Comparison of ENCODE assay signal across 10 cellular contexts in the genomic region with DNA sequence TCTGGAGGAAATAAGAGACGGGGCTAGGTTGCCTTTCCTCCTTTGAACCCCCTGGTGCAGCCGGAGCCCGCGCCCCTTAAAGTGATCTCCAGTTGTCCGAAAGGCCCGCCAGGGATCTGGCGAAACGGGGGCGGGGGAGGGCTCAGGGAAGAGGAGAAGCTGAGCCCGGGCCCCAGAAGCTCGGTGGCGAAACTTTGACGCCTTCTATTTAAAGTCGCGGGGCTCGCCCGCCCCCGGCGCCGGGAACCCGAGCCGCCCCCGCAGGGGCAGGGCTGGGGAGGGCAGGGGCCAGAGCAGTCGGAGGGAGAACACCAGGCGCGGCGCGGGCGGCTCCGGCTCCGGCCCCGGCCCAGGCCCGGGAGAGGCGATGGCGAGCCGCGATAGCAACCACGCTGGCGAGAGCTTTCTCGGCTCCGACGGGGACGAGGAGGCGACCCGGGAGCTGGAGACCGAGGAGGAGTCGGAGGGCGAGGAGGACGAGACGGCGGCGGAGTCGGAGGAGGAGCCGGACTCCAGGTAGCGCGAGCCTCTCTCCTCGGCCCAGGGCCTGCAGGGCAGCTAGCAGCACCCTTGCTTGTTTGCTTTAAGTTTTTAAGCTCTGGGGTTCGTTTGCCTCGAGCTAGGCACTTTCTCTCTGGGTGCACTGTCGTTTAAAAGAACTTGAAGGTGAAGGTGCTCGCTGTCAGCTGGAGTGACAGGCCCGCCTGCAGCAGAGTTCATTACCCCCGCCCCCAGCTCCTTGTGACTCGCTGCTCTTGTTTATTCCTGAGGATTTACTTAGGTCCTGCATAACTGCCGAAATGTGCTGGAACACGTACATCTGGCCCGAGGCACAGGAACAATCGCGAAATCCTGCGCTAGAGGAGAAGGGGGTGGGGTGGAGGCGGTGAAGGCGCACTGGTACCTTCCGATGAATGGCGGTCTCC. TPM values are rescaled to one million over a fixed set of nuclear protein-coding genes. Genes with fewer than 3 reads are reported as not detected.
A peak's percentile ranks its signal among the peaks of the same experiment; 100 is the strongest.
DNase-seq lines count a peak whose midpoint lies in the region; ATAC-seq and TF ChIP-seq lines count a peak whose summit lies in the region.
"Had no signal": no experiment of that assay in that cellular context is flagged by ENCODE, and none has a peak within 500 bp of the region (broad histone marks: within the 10 kb centered on the region; RNA-seq: fewer than 3 reads in every experiment).

A gene (plus strand): TSS at position 296 of the 926 bp plus-strand sequence. CDS start 72 bp downstream, at position 368.

- TF ChIP-seq CTCF in fibroblast of villous mesenchyme (IDR thresholded peaks at IDR 0.05; ENCODE audit: insufficient read depth, low read depth, low read length) (no peak), vagina (IDR thresholded peaks at IDR 0.05) (no peak)

- H3K4me1 ChIP-seq in muscle layer of duodenum (ENCODE audit: control insufficient read depth in 1 of 2, insufficient read depth in 2 of 2, low read length in 2 of 2) (peaks cover 0 to 3% of the 10 kb centered on the region in 2 donors), vagina (peaks cover 11% of the 10 kb centered on the region)

- ATAC-seq in activated naive CD4-positive, alpha-beta T cell treated with anti-CD3 and anti-CD28 coated beads, Interleukin-2, amount 50 U/mL, for 72 hours = no peak

- H3K9me3 Mint-ChIP-seq in activated naive CD4-positive, alpha-beta T cell treated with anti-CD3 and anti-CD28 coated beads, Interleukin-2, amount 50 U/mL, for 72 hours = peaks cover 5 to 8% of the 10 kb centered on the region in 2 donors

- H3K27ac ChIP-seq in muscle layer of duodenum (ENCODE audit: low read length) (no peak within 1 kb of the TSS), vagina (peak within 1 kb of the TSS; percentile 85)
- H3K27ac ChIP-seq: BLaER1 treated with 17β-estradiol and CSF1 and Interleukin-3, amounts not matched to agents 10 nM and 100 nM had no signal

- TF ChIP-seq POLR2A in vagina (IDR thresholded peaks at IDR 0.05) = no peak

- H3K27ac Mint-ChIP-seq in activated naive CD4-positive, alpha-beta T cell treated with anti-CD3 and anti-CD28 coated beads, Interleukin-2, amount 50 U/mL, for 72 hours = peak within 1 kb of the TSS; percentile 25 to 69

- intact Hi-C loops in vagina (cut with DNase I) = no loop called here

- H3K36me3 Mint-ChIP-seq in activated naive CD4-positive, alpha-beta T cell treated with anti-CD3 and anti-CD28 coated beads, Interleukin-2, amount 50 U/mL, for 72 hours = peaks cover 19 to 26% of the 10 kb centered on the region in 2 donors

- DNase-seq in activated naive CD4-positive, alpha-beta T cell treated with anti-CD3 and anti-CD28 coated beads, Interleukin-2, amount 50 U/mL, for 72 hours (ENCODE audit: low spot score in 2 of 2) = no peak
- no peak for DNase-seq in activated naive CD4-positive, alpha-beta T cell (lab: John Stamatoyannopoulos, UW)
- DNase-seq in fibroblast of villous mesenchyme (ENCODE audit: low read depth) (peak; percentile 52), vagina (ENCODE audit: extremely low spot score in 2 of 2) (no peak), amniotic stem cell (lab: John Stamatoyannopoulos, UW) (no peak), SW 1271 (lab: John Stamatoyannopoulos, UW) (no peak), ACHN (no peak)
- DNase-seq: NCI-H2029 had no signal

- no peaks in the 10 kb centered on the region for H3K9me3 ChIP-seq in muscle layer of duodenum (ENCODE audit: control insufficient read depth in 1 of 2, low read length in 2 of 2)
- no peaks in the 10 kb centered on the region for H3K9me3 ChIP-seq in vagina

- peak within 1 kb of the TSS; percentile 57 for H3K4me3 ChIP-seq in fibroblast of villous mesenchyme (ENCODE audit: low read depth, low read length)
- peak within 1 kb of the TSS; percentile 56 to 74 for H3K4me3 ChIP-seq in muscle layer of duodenum (ENCODE audit: low read depth in 1 of 2, low read length in 2 of 2)
- peak within 1 kb of the TSS; percentile 47 to 53 for H3K4me3 ChIP-seq in vagina
- H3K4me3 ChIP-seq: BLaER1 treated with 17β-estradiol and CSF1 and Interleukin-3, amounts not matched to agents 10 nM and 100 nM had no signal

- in situ Hi-C loops in ACHN (cut with HindIII; ENCODE audit: low pct_ligation_motif_present, low pct_unique_long_range_greater_than_20kb, low sequenced_read_pairs) = no loop called here

- H3K36me3 ChIP-seq in muscle layer of duodenum (ENCODE audit: control insufficient read depth in 1 of 2, insufficient read depth in 2 of 2, low read length in 2 of 2) = peaks cover 5 to 6% of the 10 kb centered on the region in 2 donors
- peaks cover 0 to 6% of the 10 kb centered on the region in 2 donors for H3K36me3 ChIP-seq in vagina

- H3K27me3 ChIP-seq in muscle layer of duodenum (ENCODE audit: low read depth, low read length) = no peaks in the 10 kb centered on the region
- no peaks in the 10 kb centered on the region for H3K27me3 ChIP-seq in vagina
- H3K27me3 ChIP-seq: BLaER1 treated with 17β-estradiol and CSF1 and Interleukin-3, amounts not matched to agents 10 nM and 100 nM had no signal

RNA-seq across cellular contexts. Expression of the gene that starts here (rescaled TPM):
- under 1 TPM; 0.30 to 0.39 TPM for total RNA-seq in activated naive CD4-positive, alpha-beta T cell treated with anti-CD3 and anti-CD28 coated beads, Interleukin-2, amount 50 U/mL, for 72 hours
- total RNA-seq in fibroblast of villous mesenchyme = 1.3 and 1.7 TPM in 2 replicates
- 10.1 TPM for total RNA-seq in vagina
